In genomic region chr3:140545197-140545596, GRCh38 we compare ENCODE assay signal across 20 cellular contexts.
"Had no signal": no experiment of that assay in that cellular context is flagged by ENCODE, and none has a peak within 500 bp of the region (broad histone marks: within the 10 kb centered on the region; RNA-seq: fewer than 3 reads in every experiment).

No MANE protein-coding gene starts in this region.

- H3K4me1 ChIP-seq: gastrocnemius medialis, upper lobe of left lung, vagina had no signal

- ATAC-seq: gastrocnemius medialis; left ventricle myocardium superior; naive thymus-derived CD4-positive, alpha-beta T cell had no signal

- H3K4me1 Mint-ChIP-seq: immature natural killer cell; naive thymus-derived CD4-positive, alpha-beta T cell had no signal

- H3K4me3 Mint-ChIP-seq: immature natural killer cell; naive thymus-derived CD4-positive, alpha-beta T cell had no signal

- DNase-seq: effector CD8-positive, alpha-beta T cell; gastrocnemius medialis; glutamatergic neuron; immature natural killer cell; kidney; left cardiac atrium; left ventricle myocardium superior; mesendoderm; naive thymus-derived CD4-positive, alpha-beta T cell; posterior cingulate gyrus; small intestine; stimulated activated CD4-positive, alpha-beta T cell treated with anti-CD3 and anti-CD28 coated beads, Interleukin-12 subunit alpha, Interleukin-12 subunit beta, amount 100 ng/mL, for 4 hours; stimulated activated naive CD4-positive, alpha-beta T cell; stomach; tibial artery; upper lobe of left lung had no signal

- H3K27ac Mint-ChIP-seq: immature natural killer cell had no signal

- H3K36me3 ChIP-seq: gastrocnemius medialis, neutrophil, stomach, tibial artery, upper lobe of left lung, vagina had no signal

- H3K27ac ChIP-seq: coronary artery, gastrocnemius medialis, neutrophil, stomach, tibial artery, upper lobe of left lung, vagina had no signal

- H3K27me3 ChIP-seq: gastrocnemius medialis, neutrophil, stomach, tibial artery, upper lobe of left lung, vagina had no signal

- H3K9me3 ChIP-seq: gastrocnemius medialis, neutrophil, stomach, tibial artery, upper lobe of left lung, vagina had no signal

- H3K36me3 Mint-ChIP-seq: immature natural killer cell; naive thymus-derived CD4-positive, alpha-beta T cell had no signal

- H3K4me3 ChIP-seq: coronary artery, gastrocnemius medialis, lung, stomach, tibial artery, upper lobe of left lung, vagina had no signal
